18 cellular contexts compared by ENCODE assay signal in the genomic region with DNA sequence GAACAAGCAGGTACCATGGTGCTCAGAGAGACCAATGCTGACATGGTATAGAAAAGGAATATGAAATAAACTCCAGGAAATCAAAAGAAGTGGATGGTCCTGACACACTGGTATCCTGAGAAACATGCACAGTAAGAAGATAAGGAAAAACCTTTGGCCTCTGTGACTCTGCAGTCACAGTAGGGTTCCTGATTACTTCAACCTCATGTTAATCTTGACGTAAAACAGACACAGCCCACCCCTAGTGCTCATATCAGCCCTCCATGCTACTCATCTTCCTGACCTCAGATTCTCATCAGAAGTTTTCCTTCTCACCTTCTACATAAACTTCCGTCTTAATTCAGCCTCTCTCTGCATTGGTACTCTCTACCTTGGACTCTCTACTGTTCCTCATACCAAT.
A peak's percentile ranks its signal among the peaks of the same experiment; 100 is the strongest.
DNase-seq lines count a peak whose midpoint lies in the region; ATAC-seq and TF ChIP-seq lines count a peak whose summit lies in the region.
"Had no signal": no experiment of that assay in that cellular context is flagged by ENCODE, and none has a peak within 500 bp of the region (broad histone marks: within the 10 kb centered on the region; RNA-seq: fewer than 3 reads in every experiment).

No MANE protein-coding gene starts in this region.

- H3K9me3 ChIP-seq in SK-N-SH = no peaks in the 10 kb centered on the region
- H3K9me3 ChIP-seq: BLaER1, Caco-2, HAP-1 had no signal

- H4K20me1 ChIP-seq in SK-N-SH (ENCODE audit: insufficient read depth) = no peaks in the 10 kb centered on the region
- H4K20me1 ChIP-seq: BLaER1 had no signal

- TF ChIP-seq EP300 in SK-N-SH (IDR thresholded peaks at IDR 0.05; ENCODE audit: borderline replicate concordance in 1 of 2, low read depth in 1 of 2, low read length in 1 of 2) = no peak

- no peaks in the 10 kb centered on the region for H3K36me3 ChIP-seq in SK-N-SH (replicated peaks in 1 of 2; ENCODE audit: control insufficient read depth in 1 of 2, insufficient read depth in 2 of 2, low read length in 1 of 2)
- no peaks in the 10 kb centered on the region for H3K36me3 ChIP-seq in mesendoderm (ENCODE audit: control insufficient read depth, insufficient read depth, low read length)
- H3K36me3 ChIP-seq: BLaER1, HAP-1 had no signal

- H2BK120ac ChIP-seq in mesendoderm (ENCODE audit: low read depth, low read length) = no peak overlapping the region

- no peak overlapping the region for H4K5ac ChIP-seq in mesendoderm (ENCODE audit: low read length)

- TF ChIP-seq CTCF in SK-N-SH (IDR thresholded peaks at IDR 0.05) = no peak

- no peak overlapping the region for H2AFZ ChIP-seq in SK-N-SH (ENCODE audit: low read depth)

- no peak overlapping the region for H3K4me2 ChIP-seq in SK-N-SH
- H3K4me2 ChIP-seq in mesendoderm (ENCODE audit: low read length) = no peak overlapping the region
- H3K4me2 ChIP-seq: BLaER1 had no signal

- 42% methylated on average over 2 of the region's 2 CpGs for WGBS in SK-N-SH (ENCODE audit: low lambda C conversion rate)
- WGBS in mesendoderm (ENCODE audit: extremely low coverage, insufficient coverage, low lambda C conversion rate) = no CpG with 5 or more reads among the region's 2 CpGs

- DNase-seq in SK-N-SH (peak; percentile 6), SK-N-DZ (ENCODE audit: low spot score) (peak; percentile 81), mesendoderm (peak; percentile 89)
- no peak for DNase-seq in activated naive CD4-positive, alpha-beta T cell (lab: John Stamatoyannopoulos, UW)
- no peak for DNase-seq in activated CD4-positive, alpha-beta T cell treated with anti-CD3 and anti-CD28 coated beads, Interleukin-2, amount 50 U/mL, for 4 hours
- DNase-seq: Caco-2; CD4-positive, CD25-positive, alpha-beta regulatory T cell; CD8-positive, alpha-beta T cell; DMS 273 treated with DMSO at 0.1 percent for 48 hours; DMS79 treated with DMSO at 0.1 percent for 48 hours; GOT3; HFFc6 had no signal

- H2AK5ac ChIP-seq in mesendoderm (ENCODE audit: low read length) = no peak overlapping the region

- no peak overlapping the region for H2BK15ac ChIP-seq in mesendoderm (replicated peaks; ENCODE audit: low read depth)

- no peak for TF ChIP-seq RAD21 in SK-N-SH (IDR thresholded peaks at IDR 0.05; ENCODE audit: low read length)

- H3K27me3 ChIP-seq in SK-N-SH (ENCODE audit: insufficient read depth) (no peaks in the 10 kb centered on the region), mesendoderm (ENCODE audit: insufficient read depth, low read length, poor library complexity) (no peaks in the 10 kb centered on the region)
- H3K27me3 ChIP-seq: BLaER1 had no signal

- no peak overlapping the region for H3K4ac ChIP-seq in mesendoderm (ENCODE audit: low read depth, low read length)

- H3K56ac ChIP-seq in mesendoderm (ENCODE audit: low read length) = no peak overlapping the region

- no peak overlapping the region for H4K8ac ChIP-seq in mesendoderm (ENCODE audit: low read depth, low read length)

- peak overlapping the region in 1 of 2 experiments; percentile 39; a peak in 2 of 4 replicates for H3K27ac ChIP-seq in SK-N-SH (ENCODE audit: low read depth in 2 of 2, low read length in 1 of 2)
- no peak overlapping the region for H3K27ac ChIP-seq in mesendoderm (ENCODE audit: low read depth, low read length)
- H3K27ac ChIP-seq: 22Rv1, BLaER1, C4-2B had no signal

- peaks cover 2% of the 10 kb centered on the region for H3F3A ChIP-seq in SK-N-SH (replicated peaks; ENCODE audit: insufficient read depth)

- H3K79me2 ChIP-seq in SK-N-SH (ENCODE audit: insufficient read depth) (no peaks in the 10 kb centered on the region), mesendoderm (ENCODE audit: control insufficient read depth, insufficient read depth, low read length) (no peaks in the 10 kb centered on the region)

- no peak overlapping the region for H2BK5ac ChIP-seq in mesendoderm (ENCODE audit: low read length)

- H3K9me2 ChIP-seq in SK-N-SH = no peaks in the 10 kb centered on the region

- H3K18ac ChIP-seq in mesendoderm (ENCODE audit: low read length) = no peak overlapping the region

- no peak overlapping the region for H3K23ac ChIP-seq in mesendoderm (ENCODE audit: low read length)

- H3K4me3 ChIP-seq in SK-N-SH (ENCODE audit: low read depth in 2 of 2, low read length in 1 of 2) (no peak overlapping the region), mesendoderm (ENCODE audit: low read length) (no peak overlapping the region)
- H3K4me3 ChIP-seq: BLaER1, HAP-1 had no signal

- POLR2A ChIA-PET in SK-N-SH (lab: Yijun Ruan, JAX) = no interaction called here

- H3K4me1 ChIP-seq in SK-N-SH (ENCODE audit: control insufficient read depth in 1 of 2, insufficient read depth in 2 of 2, low read depth in 1 of 2, low read length in 1 of 2) (peaks cover 0 to 28% of the 10 kb centered on the region in 2 experiments; a peak in 2 of 4 replicates), mesendoderm (ENCODE audit: control insufficient read depth, low read depth, low read length) (peaks cover 5% of the 10 kb centered on the region)
- H3K4me1 ChIP-seq: Caco-2, HAP-1 had no signal

- ATAC-seq in SK-N-SH treated with all-trans-retinoic acid at 6 μM for 48 hours (no peak), HG03457 (IDR thresholded peaks at IDR 0.05; ENCODE audit: unreplicated experiment) (no peak)
- ATAC-seq: CD8-positive, alpha-beta T cell had no signal

- H3K9ac ChIP-seq in SK-N-SH (no peak overlapping the region), mesendoderm (ENCODE audit: low read length) (no peak overlapping the region)
- H3K9ac ChIP-seq: BLaER1 had no signal

- no peaks in the 10 kb centered on the region for H3K79me1 ChIP-seq in mesendoderm (ENCODE audit: low read length)

- CTCF ChIA-PET in SK-N-SH (lab: Yijun Ruan, JAX) = interaction anchor here (1.0 to 2.2 kb wide), 3 partner anchors 277 to 1031 kb away, joined by 3 to 6 read pairs (median 3); no protein-coding TSS in a partner anchor

TF ChIP-seq in SK-N-SH, 30 proteins besides CTCF, POLR2A, EP300 and RAD21 (continues in another document):
- TF ChIP-seq CHD2 (IDR thresholded peaks at IDR 0.05; ENCODE audit: low read length, partially characterized antibody) = no peak
- TF ChIP-seq SIN3A (IDR thresholded peaks at IDR 0.05; ENCODE audit: borderline replicate concordance, low read depth, low read length) = no peak
- TF ChIP-seq, protein P1, sequence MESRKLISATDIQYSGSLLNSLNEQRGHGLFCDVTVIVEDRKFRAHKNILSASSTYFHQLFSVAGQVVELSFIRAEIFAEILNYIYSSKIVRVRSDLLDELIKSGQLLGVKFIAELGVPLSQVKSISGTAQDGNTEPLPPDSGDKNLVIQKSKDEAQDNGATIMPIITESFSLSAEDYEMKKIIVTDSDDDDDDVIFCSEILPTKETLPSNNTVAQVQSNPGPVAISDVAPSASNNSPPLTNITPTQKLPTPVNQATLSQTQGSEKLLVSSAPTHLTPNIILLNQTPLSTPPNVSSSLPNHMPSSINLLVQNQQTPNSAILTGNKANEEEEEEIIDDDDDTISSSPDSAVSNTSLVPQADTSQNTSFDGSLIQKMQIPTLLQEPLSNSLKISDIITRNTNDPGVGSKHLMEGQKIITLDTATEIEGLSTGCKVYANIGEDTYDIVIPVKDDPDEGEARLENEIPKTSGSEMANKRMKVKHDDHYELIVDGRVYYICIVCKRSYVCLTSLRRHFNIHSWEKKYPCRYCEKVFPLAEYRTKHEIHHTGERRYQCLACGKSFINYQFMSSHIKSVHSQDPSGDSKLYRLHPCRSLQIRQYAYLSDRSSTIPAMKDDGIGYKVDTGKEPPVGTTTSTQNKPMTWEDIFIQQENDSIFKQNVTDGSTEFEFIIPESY (IDR thresholded peaks at IDR 0.05; ENCODE audit: borderline replicate concordance, low read depth) = no peak
- TF ChIP-seq, protein P2, sequence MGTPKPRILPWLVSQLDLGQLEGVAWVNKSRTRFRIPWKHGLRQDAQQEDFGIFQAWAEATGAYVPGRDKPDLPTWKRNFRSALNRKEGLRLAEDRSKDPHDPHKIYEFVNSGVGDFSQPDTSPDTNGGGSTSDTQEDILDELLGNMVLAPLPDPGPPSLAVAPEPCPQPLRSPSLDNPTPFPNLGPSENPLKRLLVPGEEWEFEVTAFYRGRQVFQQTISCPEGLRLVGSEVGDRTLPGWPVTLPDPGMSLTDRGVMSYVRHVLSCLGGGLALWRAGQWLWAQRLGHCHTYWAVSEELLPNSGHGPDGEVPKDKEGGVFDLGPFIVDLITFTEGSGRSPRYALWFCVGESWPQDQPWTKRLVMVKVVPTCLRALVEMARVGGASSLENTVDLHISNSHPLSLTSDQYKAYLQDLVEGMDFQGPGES (IDR thresholded peaks at IDR 0.05; ENCODE audit: low read depth, low read length) = no peak
- TF ChIP-seq RCOR1 (IDR thresholded peaks at IDR 0.05; ENCODE audit: low read length) = no peak

TF ChIP-seq in SK-N-SH treated with all-trans-retinoic acid at 6 μM for 48 hours, 23 proteins besides CTCF, POLR2A, EP300 and RAD21:
- TF ChIP-seq PPARA (CRISPR knock-in tag; IDR thresholded peaks at IDR 0.05; ENCODE audit: borderline replicate concordance) (no peak), ZFP3 (CRISPR knock-in tag; IDR thresholded peaks at IDR 0.05) (no peak)

Comparison
In these comparisons a context has a peak if more than half of its experiments do, and no peak if none do; other contexts are left out.
1. DNase-seq: peak in SK-N-SH (single experiment), SK-N-DZ (single experiment) and mesendoderm (single experiment); none in activated naive CD4-positive, alpha-beta T cell (0 of 4) and activated CD4-positive, alpha-beta T cell treated with anti-CD3 and anti-CD28 coated beads, Interleukin-2, amount 50 U/mL, for 4 hours (0 of 2).